ENCODE assay signal across 8 cellular contexts in the genomic region with DNA sequence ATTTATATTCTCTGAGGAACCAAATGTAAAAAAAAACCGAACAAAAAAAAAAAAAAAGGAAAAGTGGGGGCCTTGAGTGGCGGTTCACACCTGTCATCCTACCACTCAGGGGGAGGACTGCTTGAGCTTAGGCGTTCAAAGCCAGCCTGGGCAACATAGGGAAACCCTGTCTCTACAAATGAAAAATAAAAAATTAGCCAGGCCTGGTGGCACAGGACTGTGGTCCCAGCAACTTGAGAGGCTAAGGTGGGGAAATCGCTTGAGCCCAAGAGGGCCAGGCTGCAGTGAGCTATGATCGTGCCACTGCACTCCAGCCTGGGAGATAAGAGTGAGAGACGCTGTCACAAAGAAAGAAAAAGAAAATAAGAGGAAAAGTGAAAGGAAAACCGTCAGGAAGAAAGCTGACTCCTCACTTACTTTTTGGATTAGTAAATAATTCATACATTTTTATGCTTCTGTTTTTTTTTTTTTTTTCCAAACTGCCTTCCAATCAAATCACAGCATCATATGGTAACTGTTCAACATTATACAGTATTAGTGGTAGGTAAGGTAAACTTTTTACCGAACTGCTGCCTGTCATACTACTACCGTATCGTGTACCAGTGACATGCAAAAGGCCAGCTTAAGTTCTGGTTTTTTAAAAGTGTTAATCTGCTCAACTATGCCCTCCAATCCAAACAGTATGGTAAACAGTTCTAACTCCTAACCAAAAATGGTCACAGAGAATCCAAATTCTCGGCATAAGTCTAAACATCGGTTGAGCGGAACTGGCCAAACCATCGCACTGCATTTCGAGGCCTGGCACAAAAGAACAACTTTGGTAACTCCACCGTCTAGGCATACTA. TPM values are rescaled to one million over a fixed set of nuclear protein-coding genes. Genes with fewer than 3 reads are reported as not detected.
DNase-seq lines count a peak whose midpoint lies in the region; ATAC-seq and FAIRE-seq lines count a peak whose summit lies in the region.

No MANE protein-coding gene starts in this region.

- H3K9me3 ChIP-seq in mesenchymal stem cell (ENCODE audit: control insufficient read depth, low read length), result no peaks in the 10 kb centered on the region

- peak overlapping the region; percentile 4 for H4K8ac ChIP-seq in mesenchymal stem cell (ENCODE audit: low read length)

- H3K4me1 ChIP-seq in mesenchymal stem cell (ENCODE audit: control insufficient read depth, insufficient read depth, low read depth, low read length) (peaks cover 4% of the 10 kb centered on the region), urinary bladder (ENCODE audit: insufficient read depth) (peaks cover 1% of the 10 kb centered on the region)

- H2BK12ac ChIP-seq in mesenchymal stem cell (ENCODE audit: low read length in 2 of 2), result no peak overlapping the region

- H3K27me3 Mint-ChIP-seq in dendritic cell treated with granulocyte-macrophage colony-stimulating factor and Interleukin-4, amounts not matched to agents 40 ng/mL and 50 ng/mL, for 4 days, result no peaks in the 10 kb centered on the region

- no peak overlapping the region for H2BK120ac ChIP-seq in mesenchymal stem cell (ENCODE audit: low read depth, low read length)

- H3K27me3 ChIP-seq in mesenchymal stem cell (ENCODE audit: control insufficient read depth in 1 of 2, insufficient read depth in 1 of 2, low read length in 2 of 2), result no peaks in the 10 kb centered on the region

- peak overlapping the region; percentile 99 for H3K4me2 ChIP-seq in mesenchymal stem cell (ENCODE audit: low read length, poor library complexity, severe bottlenecking)

- H3K36me3 ChIP-seq in mesenchymal stem cell (ENCODE audit: control insufficient read depth in 1 of 2, insufficient read depth in 2 of 2, low read depth in 1 of 2, low read length in 2 of 2) (peaks cover 16 to 30% of the 10 kb centered on the region in 2 experiments), urinary bladder (ENCODE audit: insufficient read depth) (peaks cover 7% of the 10 kb centered on the region)

- H2BK5ac ChIP-seq in mesenchymal stem cell (ENCODE audit: low read depth, low read length, poor library complexity, severe bottlenecking), result no peak overlapping the region

- H3K18ac ChIP-seq in mesenchymal stem cell (ENCODE audit: low read depth in 1 of 2, low read length in 2 of 2), result peak overlapping the region; percentile 81 to 93

- H4K91ac ChIP-seq in mesenchymal stem cell (ENCODE audit: low read length), result peak overlapping the region; percentile 78

- H3K4me3 ChIP-seq in mesenchymal stem cell (ENCODE audit: insufficient read depth in 1 of 2, low read depth in 1 of 2, low read length in 2 of 2) (peak overlapping the region; percentile 89 to 93), urinary bladder (ENCODE audit: low read depth, low read length) (peak overlapping the region; percentile 89)

- H3K79me1 ChIP-seq in mesenchymal stem cell (replicated peaks; ENCODE audit: low read length, poor library complexity, severe bottlenecking), result peaks cover 6% of the 10 kb centered on the region

- ATAC-seq in GM18517 (IDR thresholded peaks at IDR 0.05; ENCODE audit: unreplicated experiment) (peak; percentile 31), HG03025 (IDR thresholded peaks at IDR 0.05; ENCODE audit: low FRiP score, unreplicated experiment) (peak; percentile 14)

- no peaks in the 10 kb centered on the region for H3K9me3 Mint-ChIP-seq in dendritic cell treated with granulocyte-macrophage colony-stimulating factor and Interleukin-4, amounts not matched to agents 40 ng/mL and 50 ng/mL, for 4 days

- peak overlapping the region; percentile 99 for H3K27ac Mint-ChIP-seq in dendritic cell treated with granulocyte-macrophage colony-stimulating factor and Interleukin-4, amounts not matched to agents 40 ng/mL and 50 ng/mL, for 4 days

- peak overlapping the region in 1 of 2 experiments; percentile 3 for H3K4ac ChIP-seq in mesenchymal stem cell (ENCODE audit: low read depth in 1 of 2, low read length in 2 of 2)

- peak overlapping the region; percentile 54 for H2AFZ ChIP-seq in mesenchymal stem cell (ENCODE audit: low read depth, low read length)

- in situ Hi-C loops in ACHN (cut with HindIII; ENCODE audit: low pct_ligation_motif_present, low pct_unique_long_range_greater_than_20kb, low sequenced_read_pairs), result no loop called here

- H3K4me1 Mint-ChIP-seq in dendritic cell treated with granulocyte-macrophage colony-stimulating factor and Interleukin-4, amounts not matched to agents 40 ng/mL and 50 ng/mL, for 4 days (ENCODE audit: low read depth), result peaks cover 22% of the 10 kb centered on the region

- peak overlapping the region; percentile 97 for H3K9ac ChIP-seq in mesenchymal stem cell (ENCODE audit: low read length)

- WGBS in mesenchymal stem cell, result 36% methylated on average over 13 of the region's 16 CpGs
- 9% methylated on average over 16 of the region's 16 CpGs for WGBS in urinary bladder

- intact Hi-C loops in dendritic cell treated with granulocyte-macrophage colony-stimulating factor and Interleukin-4, amounts not matched to agents 40 ng/mL and 50 ng/mL, for 4 days (cut with micrococcal nuclease), result loop anchor here (2.0 kb wide), 3 partner anchors 42 to 408 kb away; partner anchors contain the start of genes MYNN and PRKCI

- peak overlapping the region; percentile 98 for H3K4me3 Mint-ChIP-seq in dendritic cell treated with granulocyte-macrophage colony-stimulating factor and Interleukin-4, amounts not matched to agents 40 ng/mL and 50 ng/mL, for 4 days

- H3K27ac ChIP-seq in mesenchymal stem cell (ENCODE audit: low read length, poor library complexity, severe bottlenecking) (peak overlapping the region; percentile 50), urinary bladder (ENCODE audit: low read depth) (peak overlapping the region; percentile 95)

- peak; percentile 25 for DNase-seq in ACHN
- DNase-seq in RCC 7860 (ENCODE audit: low spot score), result peak; percentile 24
- peak; percentile 65 for DNase-seq in mesenchymal stem cell
- DNase-seq in cerebellar nuclear complex (lab: John Stamatoyannopoulos, UW), result no peak

- no peak overlapping the region for H2BK15ac ChIP-seq in mesenchymal stem cell (ENCODE audit: low read depth, poor library complexity, severe bottlenecking)

- peaks cover 48% of the 10 kb centered on the region for H3K36me3 Mint-ChIP-seq in dendritic cell treated with granulocyte-macrophage colony-stimulating factor and Interleukin-4, amounts not matched to agents 40 ng/mL and 50 ng/mL, for 4 days (ENCODE audit: low read depth)

- no peak overlapping the region for H3K14ac ChIP-seq in mesenchymal stem cell (ENCODE audit: low read length in 2 of 2)

- H3K23ac ChIP-seq in mesenchymal stem cell (ENCODE audit: low read length in 2 of 2), result no peak overlapping the region

- FAIRE-seq in RCC 7860 (lab: Jason Lieb, UNC), result no peak

- no peak overlapping the region for H2AK5ac ChIP-seq in mesenchymal stem cell (ENCODE audit: low read length, severe bottlenecking)

RNA-seq across cellular contexts. Expression of gene PHC3, which starts 1.2 kb away (rescaled TPM):
- 49.8 TPM for polyA plus RNA-seq in mesenchymal stem cell (2013, experiment 1 of 2)
- 44.4 TPM for polyA plus RNA-seq in mesenchymal stem cell (2013, experiment 2 of 2)
- 98.6 TPM for total RNA-seq in urinary bladder
- 13.7 TPM for polyA plus RNA-seq in urinary bladder

RNA-seq across cellular contexts. Expression of gene PRKCI, which starts 41.9 kb away (rescaled TPM):
- polyA plus RNA-seq in mesenchymal stem cell (2013, experiment 1 of 2), result 24.8 TPM
- polyA plus RNA-seq in mesenchymal stem cell (2013, experiment 2 of 2), result 26.3 TPM
- 88.2 TPM for total RNA-seq in urinary bladder
- polyA plus RNA-seq in urinary bladder, result 15.5 TPM

Comparison
In these comparisons a context has a peak if more than half of its experiments do, and no peak if none do; other contexts are left out.
1. DNase-seq: peak in ACHN (single experiment), RCC 7860 (single experiment) and mesenchymal stem cell (single experiment); none in cerebellar nuclear complex (0 of 2).